1 cellular context compared by ENCODE assay signal in the genomic region with DNA sequence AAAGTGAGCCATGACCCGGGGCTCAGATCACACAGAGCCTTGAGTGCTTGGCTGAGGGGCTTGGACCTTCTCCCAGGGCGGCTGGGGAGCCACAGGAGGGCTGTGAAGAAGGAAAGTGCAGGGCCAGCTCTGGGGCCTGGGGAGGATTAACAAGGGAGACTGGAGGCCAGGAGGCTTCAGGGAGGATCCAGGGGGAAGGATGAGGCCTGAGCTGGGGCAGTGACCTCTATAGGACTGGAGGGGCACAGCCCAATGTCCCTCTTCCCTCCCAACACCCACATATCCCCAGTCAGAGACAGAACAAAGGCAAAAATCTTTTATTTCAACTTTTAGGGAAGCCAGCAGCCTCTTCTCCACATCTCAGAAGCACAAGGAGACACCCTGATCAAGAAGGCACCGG.
TF ChIP-seq lines count a peak whose summit lies in the region.

No MANE protein-coding gene starts in this region.

TF ChIP-seq in HepG2, 621 proteins besides CTCF, POLR2A, EP300 and RAD21:
- TF ChIP-seq, protein P1, sequence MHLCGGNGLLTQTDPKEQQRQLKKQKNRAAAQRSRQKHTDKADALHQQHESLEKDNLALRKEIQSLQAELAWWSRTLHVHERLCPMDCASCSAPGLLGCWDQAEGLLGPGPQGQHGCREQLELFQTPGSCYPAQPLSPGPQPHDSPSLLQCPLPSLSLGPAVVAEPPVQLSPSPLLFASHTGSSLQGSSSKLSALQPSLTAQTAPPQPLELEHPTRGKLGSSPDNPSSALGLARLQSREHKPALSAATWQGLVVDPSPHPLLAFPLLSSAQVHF (CRISPR knock-in tag; IDR thresholded peaks at IDR 0.05), result no peak
- TF ChIP-seq ZBTB21 (CRISPR knock-in tag; IDR thresholded peaks at IDR 0.05) (no peak), SMC3 (IDR thresholded peaks at IDR 0.05; ENCODE audit: low read length) (no peak), ARNTL (CRISPR knock-in tag; IDR thresholded peaks at IDR 0.05) (no peak), ZFP36L2 (CRISPR knock-in tag; IDR thresholded peaks at IDR 0.05) (no peak), ZNF30 (CRISPR knock-in tag; IDR thresholded peaks at IDR 0.05) (no peak), NCOA2 (CRISPR knock-in tag; IDR thresholded peaks at IDR 0.05) (no peak), ZNF256 (CRISPR knock-in tag; conservative IDR thresholded peaks at IDR 0.05) (no peak), ZNF776 (CRISPR knock-in tag; IDR thresholded peaks at IDR 0.05) (no peak), TBP (CRISPR knock-in tag; IDR thresholded peaks at IDR 0.05) (no peak), SAP130 (CRISPR knock-in tag; IDR thresholded peaks at IDR 0.05; ENCODE audit: low read depth) (no peak), KAT7 (CRISPR knock-in tag; IDR thresholded peaks at IDR 0.05; ENCODE audit: borderline replicate concordance) (no peak), ZNF367 (CRISPR knock-in tag; IDR thresholded peaks at IDR 0.05; ENCODE audit: borderline replicate concordance) (no peak), CBX1 (IDR thresholded peaks at IDR 0.05; ENCODE audit: low read depth) (no peak), PHF5A (CRISPR knock-in tag; IDR thresholded peaks at IDR 0.05; ENCODE audit: low read depth, unreplicated experiment) (no peak), POLR2G (IDR thresholded peaks at IDR 0.05; ENCODE audit: low read depth, low read length) (0 out of 2 replicates have a peak, but pooled peaks have one; percentile 5), ZNF160 (CRISPR knock-in tag; IDR thresholded peaks at IDR 0.05) (no peak), NFYB (CRISPR knock-in tag; IDR thresholded peaks at IDR 0.05) (no peak), ZKSCAN1 (IDR thresholded peaks at IDR 0.05; ENCODE audit: low read length) (no peak), ZNF263 (CRISPR knock-in tag; IDR thresholded peaks at IDR 0.05) (peak; percentile 88)
- TF ChIP-seq, protein P2, sequence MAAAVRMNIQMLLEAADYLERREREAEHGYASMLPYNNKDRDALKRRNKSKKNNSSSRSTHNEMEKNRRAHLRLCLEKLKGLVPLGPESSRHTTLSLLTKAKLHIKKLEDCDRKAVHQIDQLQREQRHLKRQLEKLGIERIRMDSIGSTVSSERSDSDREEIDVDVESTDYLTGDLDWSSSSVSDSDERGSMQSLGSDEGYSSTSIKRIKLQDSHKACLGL (CRISPR knock-in tag; IDR thresholded peaks at IDR 0.05), result no peak
- TF ChIP-seq, protein P3, sequence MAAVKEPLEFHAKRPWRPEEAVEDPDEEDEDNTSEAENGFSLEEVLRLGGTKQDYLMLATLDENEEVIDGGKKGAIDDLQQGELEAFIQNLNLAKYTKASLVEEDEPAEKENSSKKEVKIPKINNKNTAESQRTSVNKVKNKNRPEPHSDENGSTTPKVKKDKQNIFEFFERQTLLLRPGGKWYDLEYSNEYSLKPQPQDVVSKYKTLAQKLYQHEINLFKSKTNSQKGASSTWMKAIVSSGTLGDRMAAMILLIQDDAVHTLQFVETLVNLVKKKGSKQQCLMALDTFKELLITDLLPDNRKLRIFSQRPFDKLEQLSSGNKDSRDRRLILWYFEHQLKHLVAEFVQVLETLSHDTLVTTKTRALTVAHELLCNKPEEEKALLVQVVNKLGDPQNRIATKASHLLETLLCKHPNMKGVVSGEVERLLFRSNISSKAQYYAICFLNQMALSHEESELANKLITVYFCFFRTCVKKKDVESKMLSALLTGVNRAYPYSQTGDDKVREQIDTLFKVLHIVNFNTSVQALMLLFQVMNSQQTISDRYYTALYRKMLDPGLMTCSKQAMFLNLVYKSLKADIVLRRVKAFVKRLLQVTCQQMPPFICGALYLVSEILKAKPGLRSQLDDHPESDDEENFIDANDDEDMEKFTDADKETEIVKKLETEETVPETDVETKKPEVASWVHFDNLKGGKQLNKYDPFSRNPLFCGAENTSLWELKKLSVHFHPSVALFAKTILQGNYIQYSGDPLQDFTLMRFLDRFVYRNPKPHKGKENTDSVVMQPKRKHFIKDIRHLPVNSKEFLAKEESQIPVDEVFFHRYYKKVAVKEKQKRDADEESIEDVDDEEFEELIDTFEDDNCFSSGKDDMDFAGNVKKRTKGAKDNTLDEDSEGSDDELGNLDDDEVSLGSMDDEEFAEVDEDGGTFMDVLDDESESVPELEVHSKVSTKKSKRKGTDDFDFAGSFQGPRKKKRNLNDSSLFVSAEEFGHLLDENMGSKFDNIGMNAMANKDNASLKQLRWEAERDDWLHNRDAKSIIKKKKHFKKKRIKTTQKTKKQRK (IDR thresholded peaks at IDR 0.05; ENCODE audit: low read length), result no peak
- TF ChIP-seq, protein P4, sequence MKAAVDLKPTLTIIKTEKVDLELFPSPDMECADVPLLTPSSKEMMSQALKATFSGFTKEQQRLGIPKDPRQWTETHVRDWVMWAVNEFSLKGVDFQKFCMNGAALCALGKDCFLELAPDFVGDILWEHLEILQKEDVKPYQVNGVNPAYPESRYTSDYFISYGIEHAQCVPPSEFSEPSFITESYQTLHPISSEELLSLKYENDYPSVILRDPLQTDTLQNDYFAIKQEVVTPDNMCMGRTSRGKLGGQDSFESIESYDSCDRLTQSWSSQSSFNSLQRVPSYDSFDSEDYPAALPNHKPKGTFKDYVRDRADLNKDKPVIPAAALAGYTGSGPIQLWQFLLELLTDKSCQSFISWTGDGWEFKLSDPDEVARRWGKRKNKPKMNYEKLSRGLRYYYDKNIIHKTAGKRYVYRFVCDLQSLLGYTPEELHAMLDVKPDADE (CRISPR knock-in tag; IDR thresholded peaks at IDR 0.05), result no peak
- TF ChIP-seq, protein P5, sequence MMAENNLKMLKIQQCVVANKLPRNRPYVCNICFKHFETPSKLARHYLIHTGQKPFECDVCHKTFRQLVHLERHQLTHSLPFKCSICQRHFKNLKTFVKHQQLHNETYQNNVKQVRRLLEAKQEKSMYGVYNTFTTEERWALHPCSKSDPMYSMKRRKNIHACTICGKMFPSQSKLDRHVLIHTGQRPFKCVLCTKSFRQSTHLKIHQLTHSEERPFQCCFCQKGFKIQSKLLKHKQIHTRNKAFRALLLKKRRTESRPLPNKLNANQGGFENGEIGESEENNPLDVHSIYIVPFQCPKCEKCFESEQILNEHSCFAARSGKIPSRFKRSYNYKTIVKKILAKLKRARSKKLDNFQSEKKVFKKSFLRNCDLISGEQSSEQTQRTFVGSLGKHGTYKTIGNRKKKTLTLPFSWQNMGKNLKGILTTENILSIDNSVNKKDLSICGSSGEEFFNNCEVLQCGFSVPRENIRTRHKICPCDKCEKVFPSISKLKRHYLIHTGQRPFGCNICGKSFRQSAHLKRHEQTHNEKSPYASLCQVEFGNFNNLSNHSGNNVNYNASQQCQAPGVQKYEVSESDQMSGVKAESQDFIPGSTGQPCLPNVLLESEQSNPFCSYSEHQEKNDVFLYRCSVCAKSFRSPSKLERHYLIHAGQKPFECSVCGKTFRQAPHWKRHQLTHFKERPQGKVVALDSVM (CRISPR knock-in tag; IDR thresholded peaks at IDR 0.05), result peak; percentile 87
- TF ChIP-seq, protein P6, sequence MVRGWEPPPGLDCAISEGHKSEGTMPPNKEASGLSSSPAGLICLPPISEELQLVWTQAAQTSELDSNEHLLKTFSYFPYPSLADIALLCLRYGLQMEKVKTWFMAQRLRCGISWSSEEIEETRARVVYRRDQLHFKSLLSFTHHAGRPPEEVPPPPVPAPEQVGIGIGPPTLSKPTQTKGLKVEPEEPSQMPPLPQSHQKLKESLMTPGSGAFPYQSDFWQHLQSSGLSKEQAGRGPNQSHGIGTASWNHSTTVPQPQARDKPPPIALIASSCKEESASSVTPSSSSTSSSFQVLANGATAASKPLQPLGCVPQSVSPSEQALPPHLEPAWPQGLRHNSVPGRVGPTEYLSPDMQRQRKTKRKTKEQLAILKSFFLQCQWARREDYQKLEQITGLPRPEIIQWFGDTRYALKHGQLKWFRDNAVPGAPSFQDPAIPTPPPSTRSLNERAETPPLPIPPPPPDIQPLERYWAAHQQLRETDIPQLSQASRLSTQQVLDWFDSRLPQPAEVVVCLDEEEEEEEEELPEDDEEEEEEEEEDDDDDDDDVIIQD (CRISPR knock-in tag; IDR thresholded peaks at IDR 0.05; ENCODE audit: low read depth), result no peak
- TF ChIP-seq, protein P7, sequence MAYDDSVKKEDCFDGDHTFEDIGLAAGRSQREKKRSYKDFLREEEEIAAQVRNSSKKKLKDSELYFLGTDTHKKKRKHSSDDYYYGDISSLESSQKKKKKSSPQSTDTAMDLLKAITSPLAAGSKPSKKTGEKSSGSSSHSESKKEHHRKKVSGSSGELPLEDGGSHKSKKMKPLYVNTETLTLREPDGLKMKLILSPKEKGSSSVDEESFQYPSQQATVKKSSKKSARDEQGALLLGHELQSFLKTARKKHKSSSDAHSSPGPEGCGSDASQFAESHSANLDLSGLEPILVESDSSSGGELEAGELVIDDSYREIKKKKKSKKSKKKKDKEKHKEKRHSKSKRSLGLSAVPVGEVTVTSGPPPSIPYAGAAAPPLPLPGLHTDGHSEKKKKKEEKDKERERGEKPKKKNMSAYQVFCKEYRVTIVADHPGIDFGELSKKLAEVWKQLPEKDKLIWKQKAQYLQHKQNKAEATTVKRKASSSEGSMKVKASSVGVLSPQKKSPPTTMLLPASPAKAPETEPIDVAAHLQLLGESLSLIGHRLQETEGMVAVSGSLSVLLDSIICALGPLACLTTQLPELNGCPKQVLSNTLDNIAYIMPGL (CRISPR knock-in tag; IDR thresholded peaks at IDR 0.05; ENCODE audit: borderline replicate concordance in 1 of 2, low read depth in 1 of 2), result no peak
- TF ChIP-seq, protein P8, sequence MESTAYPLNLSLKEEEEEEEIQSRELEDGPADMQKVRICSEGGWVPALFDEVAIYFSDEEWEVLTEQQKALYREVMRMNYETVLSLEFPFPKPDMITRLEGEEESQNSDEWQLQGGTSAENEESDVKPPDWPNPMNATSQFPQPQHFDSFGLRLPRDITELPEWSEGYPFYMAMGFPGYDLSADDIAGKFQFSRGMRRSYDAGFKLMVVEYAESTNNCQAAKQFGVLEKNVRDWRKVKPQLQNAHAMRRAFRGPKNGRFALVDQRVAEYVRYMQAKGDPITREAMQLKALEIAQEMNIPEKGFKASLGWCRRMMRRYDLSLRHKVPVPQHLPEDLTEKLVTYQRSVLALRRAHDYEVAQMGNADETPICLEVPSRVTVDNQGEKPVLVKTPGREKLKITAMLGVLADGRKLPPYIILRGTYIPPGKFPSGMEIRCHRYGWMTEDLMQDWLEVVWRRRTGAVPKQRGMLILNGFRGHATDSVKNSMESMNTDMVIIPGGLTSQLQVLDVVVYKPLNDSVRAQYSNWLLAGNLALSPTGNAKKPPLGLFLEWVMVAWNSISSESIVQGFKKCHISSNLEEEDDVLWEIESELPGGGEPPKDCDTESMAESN (CRISPR knock-in tag; conservative IDR thresholded peaks at IDR 0.05), result no peak
- TF ChIP-seq, protein P9, sequence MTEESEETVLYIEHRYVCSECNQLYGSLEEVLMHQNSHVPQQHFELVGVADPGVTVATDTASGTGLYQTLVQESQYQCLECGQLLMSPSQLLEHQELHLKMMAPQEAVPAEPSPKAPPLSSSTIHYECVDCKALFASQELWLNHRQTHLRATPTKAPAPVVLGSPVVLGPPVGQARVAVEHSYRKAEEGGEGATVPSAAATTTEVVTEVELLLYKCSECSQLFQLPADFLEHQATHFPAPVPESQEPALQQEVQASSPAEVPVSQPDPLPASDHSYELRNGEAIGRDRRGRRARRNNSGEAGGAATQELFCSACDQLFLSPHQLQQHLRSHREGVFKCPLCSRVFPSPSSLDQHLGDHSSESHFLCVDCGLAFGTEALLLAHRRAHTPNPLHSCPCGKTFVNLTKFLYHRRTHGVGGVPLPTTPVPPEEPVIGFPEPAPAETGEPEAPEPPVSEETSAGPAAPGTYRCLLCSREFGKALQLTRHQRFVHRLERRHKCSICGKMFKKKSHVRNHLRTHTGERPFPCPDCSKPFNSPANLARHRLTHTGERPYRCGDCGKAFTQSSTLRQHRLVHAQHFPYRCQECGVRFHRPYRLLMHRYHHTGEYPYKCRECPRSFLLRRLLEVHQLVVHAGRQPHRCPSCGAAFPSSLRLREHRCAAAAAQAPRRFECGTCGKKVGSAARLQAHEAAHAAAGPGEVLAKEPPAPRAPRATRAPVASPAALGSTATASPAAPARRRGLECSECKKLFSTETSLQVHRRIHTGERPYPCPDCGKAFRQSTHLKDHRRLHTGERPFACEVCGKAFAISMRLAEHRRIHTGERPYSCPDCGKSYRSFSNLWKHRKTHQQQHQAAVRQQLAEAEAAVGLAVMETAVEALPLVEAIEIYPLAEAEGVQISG (CRISPR knock-in tag; IDR thresholded peaks at IDR 0.05), result peak; percentile 90
- TF ChIP-seq, protein P10, sequence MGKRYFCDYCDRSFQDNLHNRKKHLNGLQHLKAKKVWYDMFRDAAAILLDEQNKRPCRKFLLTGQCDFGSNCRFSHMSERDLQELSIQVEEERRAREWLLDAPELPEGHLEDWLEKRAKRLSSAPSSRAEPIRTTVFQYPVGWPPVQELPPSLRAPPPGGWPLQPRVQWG (CRISPR knock-in tag; IDR thresholded peaks at IDR 0.05; ENCODE audit: borderline replicate concordance, low read depth), result no peak
